8 cellular contexts compared by ENCODE assay signal in genomic region chr17:46193626-46194392, GRCh38. TPM values are rescaled to one million over a fixed set of nuclear protein-coding genes. Genes with fewer than 3 reads are reported as not detected.
DNase-seq lines count a peak whose midpoint lies in the region; ATAC-seq and TF ChIP-seq lines count a peak whose summit lies in the region.

No MANE protein-coding gene starts in this region.

- H3K4me3 Mint-ChIP-seq in CD4-positive, alpha-beta T cell: peak overlapping the region; percentile 82
- H3K4me3 Mint-ChIP-seq in activated CD4-positive, alpha-beta memory T cell treated with anti-CD3 and anti-CD28 coated beads, Interleukin-2, amount 10 ng/mL, durations not matched to agents 7 days and 5 days: peak overlapping the region; percentile 91

- peak; percentile 84 to 94 (median 92) for DNase-seq in CD4-positive, alpha-beta T cell
- peak; percentile 93 for DNase-seq in HK-2 (ENCODE audit: unreplicated experiment)
- peak; percentile 84 for DNase-seq in NCI-H82 treated with DMSO at 0.1 percent for 48 hours (lab: John Stamatoyannopoulos, UW; ENCODE audit: unreplicated experiment)
- peak; percentile 96 for DNase-seq in activated CD4-positive, alpha-beta memory T cell treated with anti-CD3 and anti-CD28 coated beads, Interleukin-2, amount 10 ng/mL, durations not matched to agents 7 days and 5 days
- DNase-seq in ecto neural progenitor cell (ENCODE audit: low spot score): peak; percentile 99
- peak; percentile 97 for DNase-seq in lower lobe of right lung
- DNase-seq in stimulated activated CD4-positive, alpha-beta T cell treated with anti-CD3 and anti-CD28 coated beads, Interleukin-4, amount 100 ng/mL, for 48 hours (ENCODE audit: low read depth in 2 of 2): peak; percentile 93 to 96

- TF ChIP-seq CTCF in CD4-positive, alpha-beta T cell (IDR thresholded peaks at IDR 0.05): no peak
- no peak for TF ChIP-seq CTCF in lower lobe of right lung (IDR thresholded peaks at IDR 0.05)

- H3K27me3 Mint-ChIP-seq in CD4-positive, alpha-beta T cell: no peaks in the 10 kb centered on the region
- H3K27me3 Mint-ChIP-seq in activated CD4-positive, alpha-beta memory T cell treated with anti-CD3 and anti-CD28 coated beads, Interleukin-2, amount 10 ng/mL, durations not matched to agents 7 days and 5 days: no peaks in the 10 kb centered on the region

- peak overlapping the region; percentile 93 for H3K27ac Mint-ChIP-seq in CD4-positive, alpha-beta T cell
- peak overlapping the region; percentile 99 for H3K27ac Mint-ChIP-seq in activated CD4-positive, alpha-beta memory T cell treated with anti-CD3 and anti-CD28 coated beads, Interleukin-2, amount 10 ng/mL, durations not matched to agents 7 days and 5 days

- peak overlapping the region; percentile 95 for H3K27ac ChIP-seq in CD4-positive, alpha-beta T cell (ENCODE audit: low read depth, low read length)
- peak overlapping the region; percentile 97 for H3K27ac ChIP-seq in lower lobe of right lung

- no peaks in the 10 kb centered on the region for H3K27me3 ChIP-seq in CD4-positive, alpha-beta T cell (ENCODE audit: control insufficient read depth, insufficient read depth, low read length)
- no peaks in the 10 kb centered on the region for H3K27me3 ChIP-seq in lower lobe of right lung (ENCODE audit: low read depth)

- no peaks in the 10 kb centered on the region for H3K9me3 ChIP-seq in CD4-positive, alpha-beta T cell (ENCODE audit: control insufficient read depth, low read length)
- H3K9me3 ChIP-seq in lower lobe of right lung: no peaks in the 10 kb centered on the region

- peak; percentile 62 for ATAC-seq in CD4-positive, alpha-beta T cell (ENCODE audit: poor library complexity)
- ATAC-seq in GM19452 (IDR thresholded peaks at IDR 0.05; ENCODE audit: unreplicated experiment) (peak; percentile 59), lower lobe of right lung (peak; percentile 92 to 98)

- peaks cover 71% of the 10 kb centered on the region for H3K4me1 Mint-ChIP-seq in CD4-positive, alpha-beta T cell (ENCODE audit: low read depth)
- H3K4me1 Mint-ChIP-seq in activated CD4-positive, alpha-beta memory T cell treated with anti-CD3 and anti-CD28 coated beads, Interleukin-2, amount 10 ng/mL, durations not matched to agents 7 days and 5 days: peaks cover 61% of the 10 kb centered on the region

- POLR2A ChIA-PET in CD4-positive, alpha-beta T cell (lab: Charles Lee): interaction anchor here (0.8 to 2.5 kb wide), 26 partner anchors 8 to 173 kb away, joined by 3 to 36 read pairs (median 6); no protein-coding TSS in a partner anchor
- POLR2A ChIA-PET in activated CD4-positive, alpha-beta memory T cell treated with anti-CD3 and anti-CD28 coated beads, Interleukin-2, amount 10 ng/mL, durations not matched to agents 7 days and 5 days (lab: Charles Lee): interaction anchor here (0.9 to 3.6 kb wide), 16 partner anchors 8 to 610 kb away, joined by 3 to 31 read pairs (median 8); no protein-coding TSS in a partner anchor

- H3K36me3 ChIP-seq in lower lobe of right lung: no peaks in the 10 kb centered on the region

- no peaks in the 10 kb centered on the region for H3K9me3 Mint-ChIP-seq in CD4-positive, alpha-beta T cell
- H3K9me3 Mint-ChIP-seq in activated CD4-positive, alpha-beta memory T cell treated with anti-CD3 and anti-CD28 coated beads, Interleukin-2, amount 10 ng/mL, durations not matched to agents 7 days and 5 days: no peaks in the 10 kb centered on the region

- intact Hi-C loops in CD4-positive, alpha-beta T cell (cut with DNase I, micrococcal nuclease): loop anchor here (1.0 to 10.0 kb wide), 10 partner anchors 15 to 192 kb away; no protein-coding TSS in a partner anchor
- intact Hi-C loops in lower lobe of right lung (cut with DNase I): loop anchor here (10.0 kb wide), 1 partner anchor 149 kb away; no protein-coding TSS in a partner anchor

- peaks cover 39% of the 10 kb centered on the region for H3K4me1 ChIP-seq in lower lobe of right lung

- H3K36me3 Mint-ChIP-seq in CD4-positive, alpha-beta T cell (ENCODE audit: low read depth): peaks cover 30% of the 10 kb centered on the region
- H3K36me3 Mint-ChIP-seq in activated CD4-positive, alpha-beta memory T cell treated with anti-CD3 and anti-CD28 coated beads, Interleukin-2, amount 10 ng/mL, durations not matched to agents 7 days and 5 days (ENCODE audit: low read depth): peaks cover 37% of the 10 kb centered on the region

- CTCF ChIA-PET in CD4-positive, alpha-beta T cell (lab: Charles Lee): interaction anchor here (0.6 to 3.0 kb wide), 23 partner anchors 11 to 192 kb away, joined by 3 to 58 read pairs (median 7); no protein-coding TSS in a partner anchor
- CTCF ChIA-PET in activated CD4-positive, alpha-beta memory T cell treated with anti-CD3 and anti-CD28 coated beads, Interleukin-2, amount 10 ng/mL, durations not matched to agents 7 days and 5 days (lab: Charles Lee): interaction anchor here (0.8 to 3.6 kb wide), 10 partner anchors 10 to 740 kb away, joined by 3 to 41 read pairs (median 4); no protein-coding TSS in a partner anchor

- peak overlapping the region; percentile 83 for H3K4me3 ChIP-seq in lower lobe of right lung

RNA-seq across cellular contexts. Expression of gene KANSL1, which starts 0.6 kb away (rescaled TPM):
- total RNA-seq in CD4-positive, alpha-beta T cell: 100 to 1,000 TPM; 122 to 125 TPM
- 100 to 1,000 TPM in 1 of 2 experiments, 10 to 100 TPM in 1; 99.5 to 105 TPM for total RNA-seq in activated CD4-positive, alpha-beta memory T cell treated with anti-CD3 and anti-CD28 coated beads, Interleukin-2, amount 10 ng/mL, durations not matched to agents 7 days and 5 days
- total RNA-seq in lower lobe of right lung: 78.5 TPM

Comparison
In these comparisons a context has a peak if more than half of its experiments do, and no peak if none do; other contexts are left out.
1. Peak in every context shown above with its lines: DNase-seq, ATAC-seq, H3K4me3 ChIP-seq and H3K27ac ChIP-seq.